Comparison of ENCODE assay signal across 9 cellular contexts in the genomic region with DNA sequence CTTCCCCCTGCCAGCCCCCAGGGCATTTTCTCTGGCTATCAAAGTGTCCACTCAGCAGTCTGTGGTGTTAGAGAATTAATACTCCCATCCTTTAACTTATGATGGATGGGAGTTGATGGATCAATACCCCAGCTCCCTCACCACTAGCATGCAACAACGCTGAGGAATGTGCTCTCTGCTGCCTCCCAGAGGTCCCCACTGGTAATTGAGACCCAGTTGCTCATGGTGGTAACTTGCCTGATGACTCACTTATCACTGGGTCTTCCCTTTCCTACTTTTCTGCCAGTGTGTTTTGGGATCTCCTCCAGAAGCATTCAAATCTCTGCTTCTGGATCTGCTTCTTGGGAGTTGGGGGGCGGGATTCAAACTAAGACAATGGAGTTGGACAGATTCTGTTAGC. TPM values are rescaled to one million over a fixed set of nuclear protein-coding genes. Genes with fewer than 3 reads are reported as not detected.
DNase-seq lines count a peak whose midpoint lies in the region; TF ChIP-seq lines count a peak whose summit lies in the region.
"Had no signal": no experiment of that assay in that cellular context is flagged by ENCODE, and none has a peak within 500 bp of the region (broad histone marks: within the 10 kb centered on the region; RNA-seq: fewer than 3 reads in every experiment).

No MANE protein-coding gene starts in this region.

- H3K4me3 ChIP-seq in astrocyte of the spinal cord (ENCODE audit: low read depth, low read length), result no peak overlapping the region

- in situ Hi-C loops in astrocyte of the spinal cord (cut with HindIII; ENCODE audit: low sequenced_read_pairs), result no loop called here
- in situ Hi-C loops in G401 (cut with HindIII; ENCODE audit: low sequenced_read_pairs), result no loop called here

- TF ChIP-seq CTCF in astrocyte of the spinal cord (IDR thresholded peaks at IDR 0.05; ENCODE audit: low read depth, low read length), result peak; percentile 21

- peak; percentile 39 for DNase-seq in stimulated activated CD4-positive, alpha-beta T cell treated with anti-CD3 and anti-CD28 coated beads, Interleukin-15, amount 100 ng/mL, for 24 hours
- no peak for DNase-seq in stimulated activated CD4-positive, alpha-beta T cell treated with anti-CD3 and anti-CD28 coated beads, Interleukin-12 subunit alpha, Interleukin-12 subunit beta, amount 100 ng/mL, for 4 hours
- DNase-seq in LHCN-M2 (ENCODE audit: low read depth) (peak; percentile 14), astrocyte of the spinal cord (ENCODE audit: low read depth, low spot score) (no peak), germinal center (ENCODE audit: low spot score) (no peak), G401 (ENCODE audit: low spot score) (no peak), mesenteric fat pad (ENCODE audit: low spot score) (no peak)
- DNase-seq in stimulated activated CD8-positive, alpha-beta memory T cell treated with anti-CD3 and anti-CD28 coated beads, Interleukin-4, amount 100 ng/mL, for 48 hours, result peak; percentile 52
- DNase-seq: effector CD4-positive, alpha-beta T cell had no signal

RNA-seq across cellular contexts. Expression of gene CACNA1A, which starts 20.3 kb away (rescaled TPM):
- total RNA-seq in LHCN-M2 (2014; rRNA removed) (0.26 and 0.86 TPM in 2 replicates), mesenteric fat pad (0.84 TPM)
- 0.29 TPM for polyA plus RNA-seq in LHCN-M2 (2012)
- total RNA-seq in G401 (2014; rRNA removed; shearing (Covaris generic)), result 0.24 and 0.31 TPM in 2 replicates

Comparison
In these comparisons a context has a peak if more than half of its experiments do, and no peak if none do; other contexts are left out.
1. DNase-seq: peak in stimulated activated CD4-positive, alpha-beta T cell treated with anti-CD3 and anti-CD28 coated beads, Interleukin-15, amount 100 ng/mL, for 24 hours (single experiment), LHCN-M2 (single experiment) and stimulated activated CD8-positive, alpha-beta memory T cell treated with anti-CD3 and anti-CD28 coated beads, Interleukin-4, amount 100 ng/mL, for 48 hours (single experiment); none in stimulated activated CD4-positive, alpha-beta T cell treated with anti-CD3 and anti-CD28 coated beads, Interleukin-12 subunit alpha, Interleukin-12 subunit beta, amount 100 ng/mL, for 4 hours (single experiment), astrocyte of the spinal cord (single experiment), germinal center (single experiment), G401 (single experiment) and mesenteric fat pad (single experiment).